In the genomic region with DNA sequence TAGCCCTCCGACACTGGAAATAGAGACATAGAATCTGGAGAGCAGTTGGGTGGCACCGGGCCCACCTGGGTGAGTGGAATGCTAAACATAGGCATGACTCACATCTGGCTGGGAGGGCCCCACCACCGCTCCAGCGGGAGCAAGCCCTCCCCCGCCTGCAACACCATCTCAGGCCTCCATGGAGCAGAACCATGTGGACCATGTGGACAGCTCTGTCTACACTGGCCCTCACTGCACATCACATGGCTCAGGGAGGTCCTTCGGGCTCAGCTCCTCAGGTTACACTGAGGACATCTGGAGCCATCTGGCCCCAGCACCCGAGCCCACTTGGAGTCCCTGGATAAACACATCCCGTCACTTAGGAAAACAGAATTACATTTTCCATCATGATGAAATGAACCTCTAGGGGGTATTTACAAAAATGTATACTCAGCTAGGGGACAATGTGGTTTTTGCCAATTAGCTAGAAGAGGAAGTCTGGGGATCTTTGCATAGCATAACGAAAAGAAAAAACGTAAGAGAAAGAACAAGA, we compare ENCODE assay signal across 11 cellular contexts. TPM values are rescaled to one million over a fixed set of nuclear protein-coding genes. Genes with fewer than 3 reads are reported as not detected.
DNase-seq lines count a peak whose midpoint lies in the region; ATAC-seq and TF ChIP-seq lines count a peak whose summit lies in the region.
"Had no signal": no experiment of that assay in that cellular context is flagged by ENCODE, and none has a peak within 500 bp of the region (broad histone marks: within the 10 kb centered on the region; RNA-seq: fewer than 3 reads in every experiment).

No MANE protein-coding gene starts in this region.

- no TSS peak for BruUV-seq in HCT116 (replicated peaks; lab: Mats Ljungman, UMichigan)

- no peaks in the 10 kb centered on the region for H3K36me3 Mint-ChIP-seq in neural progenitor cell

- H3K27ac ChIP-seq in HCT116 (ENCODE audit: low read depth, low read length) (no peak overlapping the region), smooth muscle cell (ENCODE audit: low read depth) (peak overlapping the region; percentile 25), neural progenitor cell (no peak overlapping the region)

- H3K27me3 Mint-ChIP-seq in neural progenitor cell (ENCODE audit: insufficient read depth, low read depth) = peaks cover 6% of the 10 kb centered on the region

- no peaks in the 10 kb centered on the region for H3K9me2 ChIP-seq in HCT116 (ENCODE audit: insufficient read depth)

- TF ChIP-seq POLR2A in HCT116 (IDR thresholded peaks at IDR 0.05; ENCODE audit: borderline replicate concordance, extremely low read depth, insufficient read depth, insufficient read length) = no peak

- no peaks in the 10 kb centered on the region for H3F3A ChIP-seq in smooth muscle cell (ENCODE audit: low read depth)
- no peaks in the 10 kb centered on the region for H3F3A ChIP-seq in neural progenitor cell (ENCODE audit: low read depth)

- RAD21 ChIA-PET in HCT116 (lab: Charles Lee; ENCODE audit: low non-redundant PET in 1 of 2, low total read pairs in 2 of 2, uncharacterized antibody in 2 of 2, unreplicated experiment in 2 of 2) = no interaction called here

- ATAC-seq in HCT116 = peak; percentile 80
- peak; percentile 84 for ATAC-seq in Right ventricle myocardium inferior

- H3K4me1 Mint-ChIP-seq in neural progenitor cell = no peaks in the 10 kb centered on the region

- CTCF ChIA-PET in HCT116 (lab: Charles Lee) = interaction anchor here (1.3 kb wide), 1 partner anchor 15 kb away, joined by 3 read pairs; no protein-coding TSS in a partner anchor

- H3K4me1 ChIP-seq in HCT116 (ENCODE audit: control insufficient read depth in 1 of 2, insufficient read depth in 2 of 2, low read length in 2 of 2) = peaks cover 3 to 30% of the 10 kb centered on the region in 2 experiments; a peak in 3 of 4 replicates
- H3K4me1 ChIP-seq in smooth muscle cell (ENCODE audit: low read depth) = no peaks in the 10 kb centered on the region
- no peaks in the 10 kb centered on the region for H3K4me1 ChIP-seq in neural progenitor cell
- H3K4me1 ChIP-seq: Peyer's patch had no signal

- no peak for DNase-seq in HCT116 (ENCODE audit: low read depth, low spot score)
- DNase-seq in SHP77 (lab: John Stamatoyannopoulos, UW) = peak; percentile 73 to 82
- DNase-seq in Right ventricle myocardium inferior (ENCODE audit: missing footprints) = peak; percentile 86
- no peak for DNase-seq in smooth muscle cell (lab: John Stamatoyannopoulos, UW; ENCODE audit: unreplicated experiment)
- no peak for DNase-seq in NCI-H2081 treated with DMSO at 0.1 percent for 48 hours (lab: John Stamatoyannopoulos, UW)
- DNase-seq in neural progenitor cell (ENCODE audit: low spot score) = no peak
- DNase-seq in effector CD8-positive, alpha-beta T cell (lab: John Stamatoyannopoulos, UW) = no peak
- no peak for DNase-seq in NCI-H128 (lab: John Stamatoyannopoulos, UW; ENCODE audit: unreplicated experiment)
- DNase-seq: Peyer's patch, trophoblast cell had no signal

- H3K9me3 Mint-ChIP-seq in neural progenitor cell = peaks cover 4% of the 10 kb centered on the region

- POLR2A ChIA-PET in HCT116 (lab: Charles Lee) = no interaction called here

- no peaks in the 10 kb centered on the region for H3K27me3 ChIP-seq in HCT116 (ENCODE audit: insufficient read depth, low read length)
- H3K27me3 ChIP-seq in smooth muscle cell (ENCODE audit: low read depth) = no peaks in the 10 kb centered on the region
- no peaks in the 10 kb centered on the region for H3K27me3 ChIP-seq in neural progenitor cell
- H3K27me3 ChIP-seq: Peyer's patch had no signal

- H3K36me3 ChIP-seq in HCT116 (ENCODE audit: control insufficient read depth in 1 of 2, insufficient read depth in 2 of 2, low read length in 2 of 2) (no peaks in the 10 kb centered on the region), smooth muscle cell (ENCODE audit: low read depth) (no peaks in the 10 kb centered on the region), neural progenitor cell (no peaks in the 10 kb centered on the region)
- H3K36me3 ChIP-seq: Peyer's patch had no signal

- H3K9me3 ChIP-seq in HCT116 (ENCODE audit: control insufficient read depth in 1 of 2, insufficient read depth in 1 of 2, low read depth in 1 of 2, low read length in 2 of 2) (no peaks in the 10 kb centered on the region), smooth muscle cell (replicated peaks; ENCODE audit: low read depth) (no peaks in the 10 kb centered on the region), neural progenitor cell (ENCODE audit: low read depth) (no peaks in the 10 kb centered on the region)
- H3K9me3 ChIP-seq: Peyer's patch had no signal

- intact Hi-C loops in HCT116 (cut with micrococcal nuclease) = no loop called here
- intact Hi-C loops in Right ventricle myocardium inferior (cut with DNase I) = no loop called here

- TF ChIP-seq CTCF in HCT116 (IDR thresholded peaks at IDR 0.05 in 2 of 3, conservative IDR thresholded peaks at IDR 0.05 in 1 of 3; ENCODE audit: borderline replicate concordance in 1 of 3, insufficient read depth in 1 of 3, low read depth in 2 of 3, low read length in 2 of 3) (no peak), smooth muscle cell (IDR thresholded peaks at IDR 0.05; ENCODE audit: borderline replicate concordance, insufficient read depth, poor library complexity, severe bottlenecking) (no peak), neural progenitor cell (IDR thresholded peaks at IDR 0.05) (no peak)

- peak overlapping the region; percentile 59 for H3K4me2 ChIP-seq in HCT116 (ENCODE audit: low read length)
- H3K4me2 ChIP-seq in smooth muscle cell = no peak overlapping the region
- no peak overlapping the region for H3K4me2 ChIP-seq in neural progenitor cell

- H3K79me2 ChIP-seq in HCT116 (ENCODE audit: insufficient read depth, low read length) (no peaks in the 10 kb centered on the region), smooth muscle cell (ENCODE audit: low read depth) (no peaks in the 10 kb centered on the region), neural progenitor cell (ENCODE audit: low read depth) (no peaks in the 10 kb centered on the region)

- no peak overlapping the region for H3K4me3 Mint-ChIP-seq in neural progenitor cell

- no peak for TF ChIP-seq RAD21 in HCT116 (IDR thresholded peaks at IDR 0.05; ENCODE audit: low read depth)

- H3K9ac ChIP-seq in HCT116 (ENCODE audit: low read length) (no peak overlapping the region), smooth muscle cell (ENCODE audit: low read depth) (no peak overlapping the region), neural progenitor cell (no peak overlapping the region)

- H3K4me3 ChIP-seq in HCT116 (replicated peaks in 1 of 2; ENCODE audit: low read depth in 1 of 2, low read length in 2 of 2) (peak overlapping the region in 1 of 2 experiments; percentile 7; a peak in 1 of 4 replicates), smooth muscle cell (no peak overlapping the region), neural progenitor cell (no peak overlapping the region)
- H3K4me3 ChIP-seq: Peyer's patch had no signal

- WGBS in smooth muscle cell (ENCODE audit: low lambda C conversion rate) = 56% methylated on average over 10 of the region's 10 CpGs

- H2AFZ ChIP-seq in HCT116 (ENCODE audit: low read depth, low read length, poor library complexity, severe bottlenecking) = peak overlapping the region; percentile 80
- no peak overlapping the region for H2AFZ ChIP-seq in smooth muscle cell (ENCODE audit: low read depth)
- H2AFZ ChIP-seq in neural progenitor cell (replicated peaks) = no peak overlapping the region

- H3K27ac Mint-ChIP-seq in neural progenitor cell = no peak overlapping the region

- no peaks in the 10 kb centered on the region for H4K20me1 ChIP-seq in HCT116 (ENCODE audit: insufficient read depth)
- no peaks in the 10 kb centered on the region for H4K20me1 ChIP-seq in smooth muscle cell (ENCODE audit: low read depth)
- no peaks in the 10 kb centered on the region for H4K20me1 ChIP-seq in neural progenitor cell (ENCODE audit: low read depth)

TF ChIP-seq in HCT116, 20 proteins besides CTCF, POLR2A, EP300 and RAD21:
- no peak for TF ChIP-seq POLR2AphosphoS5 (IDR thresholded peaks at IDR 0.05; ENCODE audit: low read depth, low read length)
- no peak for TF ChIP-seq FOSL1 (IDR thresholded peaks at IDR 0.05; ENCODE audit: low read depth)
- TF ChIP-seq ELF1 (IDR thresholded peaks at IDR 0.05; ENCODE audit: borderline replicate concordance, low read depth) = no peak
- TF ChIP-seq, protein P1, sequence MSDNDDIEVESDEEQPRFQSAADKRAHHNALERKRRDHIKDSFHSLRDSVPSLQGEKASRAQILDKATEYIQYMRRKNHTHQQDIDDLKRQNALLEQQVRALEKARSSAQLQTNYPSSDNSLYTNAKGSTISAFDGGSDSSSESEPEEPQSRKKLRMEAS (IDR thresholded peaks at IDR 0.05) = peak; percentile 44; the same call in 1 of the 2 replicates

RNA-seq across cellular contexts. Expression of a gene that starts 30.8 kb away (rescaled TPM):
- total RNA-seq in HCT116 (2021; ENCODE audit: unreplicated experiment) = 81.4 TPM
- 104 and 111 TPM in 2 replicates for polyA plus RNA-seq in HCT116 (2012)
- 79.0 TPM for total RNA-seq in Right ventricle myocardium inferior
- 15.7 and 36.4 TPM in 2 replicates for total RNA-seq in smooth muscle cell
- 32.8 and 40.1 TPM in 2 replicates for polyA plus RNA-seq in smooth muscle cell
- total RNA-seq in neural progenitor cell (ENCODE audit: low replicate concordance) = not detected in 2 replicates

RNA-seq across cellular contexts. Expression of a gene that starts 42.3 kb away (rescaled TPM):
- total RNA-seq in HCT116 (2021; ENCODE audit: unreplicated experiment) (1.2 TPM), Right ventricle myocardium inferior (84.5 TPM), smooth muscle cell (1,708 and 1,938 TPM in 2 replicates), neural progenitor cell (ENCODE audit: low replicate concordance) (0.41 and 0.50 TPM in 2 replicates)
- 0.30 and 0.32 TPM in 2 replicates for polyA plus RNA-seq in HCT116 (2012)
- 643 and 888 TPM in 2 replicates for polyA plus RNA-seq in smooth muscle cell
- polyA plus RNA-seq: keratinocyte had no signal

Comparison
In these comparisons a context has a peak if more than half of its experiments do, and no peak if none do; other contexts are left out.
1. DNase-seq: peak in SHP77 (2 of 2) and Right ventricle myocardium inferior (single experiment); none in HCT116 (single experiment), smooth muscle cell (single experiment), NCI-H2081 treated with DMSO at 0.1 percent for 48 hours (single experiment), neural progenitor cell (single experiment), effector CD8-positive, alpha-beta T cell (single experiment) and NCI-H128 (single experiment).
2. RNA of a gene that starts 30.8 kb away (total RNA-seq): 81.4 TPM in HCT116 (single experiment), 79.0 TPM in Right ventricle myocardium inferior (single experiment) and 15.7 to 36.4 TPM in smooth muscle cell; not detected in neural progenitor cell; every median in the first group is over 10 times any median in the second.
3. RNA of a gene that starts 42.3 kb away (total RNA-seq): 1,708 to 1,938 TPM in smooth muscle cell and 84.5 TPM in Right ventricle myocardium inferior (single experiment); 1.2 TPM in HCT116 (single experiment) and 0.41 to 0.50 TPM in neural progenitor cell; every median in the first group is over 10 times any median in the second.